ENCODE assay signal across 34 cellular contexts in the genomic region with DNA sequence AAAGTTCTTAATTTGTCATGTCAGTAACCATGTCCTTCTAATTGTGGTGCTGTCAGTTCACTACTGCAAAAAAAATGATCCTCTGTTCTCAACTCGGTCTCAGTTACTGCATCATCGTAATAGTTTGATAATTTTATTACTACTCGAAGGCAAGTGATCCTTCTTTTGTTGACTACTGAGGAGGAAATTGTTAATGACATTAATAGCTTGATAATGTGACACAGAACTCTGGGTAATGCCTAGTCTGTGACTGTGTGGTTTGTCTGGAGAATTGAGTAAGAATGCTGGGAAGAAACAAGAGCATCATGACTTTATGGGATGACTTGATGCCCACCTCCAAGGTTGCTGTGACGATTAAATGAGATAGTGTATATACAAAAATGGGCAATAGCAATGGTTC.
"Had no signal": no experiment of that assay in that cellular context is flagged by ENCODE, and none has a peak within 500 bp of the region (broad histone marks: within the 10 kb centered on the region; RNA-seq: fewer than 3 reads in every experiment).

No MANE protein-coding gene starts in this region.

- H3K9me3 ChIP-seq: MG63 had no signal

- H3K4me2 ChIP-seq: KMS-11 had no signal

- DNase-seq: Karpas-422, Kasumi-1, MG63, MM.1S, MV-4-11, NCI-H1048, NCI-H1092, NCI-H1092 treated with DMSO at 0.1 percent for 48 hours, NCI-H1105, NCI-H1105 treated with DMSO at 0.1 percent for 48 hours, NCI-H1417, NCI-H1417 treated with DMSO at 0.1 percent for 48 hours, NCI-H1436, NCI-H1436 treated with DMSO at 0.1 percent for 48 hours, NCI-H146, NCI-H1694, NCI-H1694 treated with DMSO at 0.1 percent for 48 hours, NCI-H187, NCI-H187 treated with DMSO at 0.1 percent for 48 hours, NCI-H1930, NCI-H2029, NCI-H2029 treated with DMSO at 0.1 percent for 48 hours, NCI-H2081, NCI-H2081 treated with DMSO at 0.1 percent for 48 hours, NCI-H2107, NCI-H2171, NCI-H2171 treated with DMSO at 0.1 percent for 48 hours, NCI-H2227 treated with DMSO at 0.1 percent for 48 hours, NCI-H226, NCI-H345, NCI-H446, NCI-H446 treated with DMSO at 0.1 percent for 48 hours, NCI-H510A had no signal

- H3K4me3 ChIP-seq: MG63 had no signal

- H3K27me3 ChIP-seq: MG63 had no signal

- H3K36me3 ChIP-seq: MG63 had no signal

- H3K9ac ChIP-seq: KMS-11 had no signal

- H3K27ac ChIP-seq: KMS-11 had no signal
